Comparison of ENCODE assay signal across 1 cellular context in the genomic region with DNA sequence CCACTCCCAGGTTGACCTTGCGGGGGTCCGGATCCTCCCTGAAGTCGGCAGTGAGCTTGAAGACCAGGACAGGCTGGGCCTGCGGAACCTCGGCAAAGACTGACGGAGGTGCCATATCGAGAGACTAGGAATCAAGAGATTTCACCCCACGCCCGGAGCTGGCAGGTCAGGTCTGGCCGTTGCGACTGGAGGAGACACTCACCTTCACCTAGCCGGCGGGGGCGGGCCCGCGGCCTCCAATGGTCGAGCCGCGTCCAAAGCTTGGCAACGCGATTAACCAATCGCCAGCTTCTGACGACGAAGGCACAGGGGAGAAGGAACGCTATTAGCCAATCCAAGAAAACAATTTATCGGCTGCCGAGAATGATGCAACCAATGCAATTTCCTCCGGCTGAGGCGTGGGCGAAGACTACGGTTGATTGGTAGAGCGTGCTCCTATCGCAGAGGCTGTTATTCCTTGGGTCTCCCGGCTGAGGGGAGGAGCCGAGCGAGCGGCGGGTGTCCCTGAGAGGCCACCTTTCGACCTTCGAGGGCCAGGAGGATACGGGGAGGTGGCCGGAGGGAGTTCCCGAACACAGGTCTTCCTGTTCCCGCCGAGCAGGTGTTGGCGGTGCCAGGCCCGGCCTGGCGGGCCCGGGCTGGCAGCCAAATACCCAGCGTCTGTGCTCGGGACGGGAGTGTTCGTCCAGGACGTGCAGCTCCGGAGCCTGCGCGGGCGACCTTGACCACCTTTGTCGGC.
A peak's percentile ranks its signal among the peaks of the same experiment; 100 is the strongest.
TF ChIP-seq lines count a peak whose summit lies in the region.

A gene (minus strand): TSS at position 174 of the 739 bp plus-strand sequence. CDS start 59 bp downstream, at position 115.

TF ChIP-seq in HEK293, 187 proteins besides CTCF, POLR2A, EP300 and RAD21 (continued from another document):
- TF ChIP-seq, protein P1, sequence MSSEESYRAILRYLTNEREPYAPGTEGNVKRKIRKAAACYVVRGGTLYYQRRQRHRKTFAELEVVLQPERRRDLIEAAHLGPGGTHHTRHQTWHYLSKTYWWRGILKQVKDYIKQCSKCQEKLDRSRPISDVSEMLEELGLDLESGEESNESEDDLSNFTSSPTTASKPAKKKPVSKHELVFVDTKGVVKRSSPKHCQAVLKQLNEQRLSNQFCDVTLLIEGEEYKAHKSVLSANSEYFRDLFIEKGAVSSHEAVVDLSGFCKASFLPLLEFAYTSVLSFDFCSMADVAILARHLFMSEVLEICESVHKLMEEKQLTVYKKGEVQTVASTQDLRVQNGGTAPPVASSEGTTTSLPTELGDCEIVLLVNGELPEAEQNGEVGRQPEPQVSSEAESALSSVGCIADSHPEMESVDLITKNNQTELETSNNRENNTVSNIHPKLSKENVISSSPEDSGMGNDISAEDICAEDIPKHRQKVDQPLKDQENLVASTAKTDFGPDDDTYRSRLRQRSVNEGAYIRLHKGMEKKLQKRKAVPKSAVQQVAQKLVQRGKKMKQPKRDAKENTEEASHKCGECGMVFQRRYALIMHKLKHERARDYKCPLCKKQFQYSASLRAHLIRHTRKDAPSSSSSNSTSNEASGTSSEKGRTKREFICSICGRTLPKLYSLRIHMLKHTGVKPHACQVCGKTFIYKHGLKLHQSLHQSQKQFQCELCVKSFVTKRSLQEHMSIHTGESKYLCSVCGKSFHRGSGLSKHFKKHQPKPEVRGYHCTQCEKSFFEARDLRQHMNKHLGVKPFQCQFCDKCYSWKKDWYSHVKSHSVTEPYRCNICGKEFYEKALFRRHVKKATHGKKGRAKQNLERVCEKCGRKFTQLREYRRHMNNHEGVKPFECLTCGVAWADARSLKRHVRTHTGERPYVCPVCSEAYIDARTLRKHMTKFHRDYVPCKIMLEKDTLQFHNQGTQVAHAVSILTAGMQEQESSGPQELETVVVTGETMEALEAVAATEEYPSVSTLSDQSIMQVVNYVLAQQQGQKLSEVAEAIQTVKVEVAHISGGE (tag by site-specific recombination; conservative IDR thresholded peaks at IDR 0.05; ENCODE audit: low read depth): peak; percentile 70
- TF ChIP-seq, protein P2, sequence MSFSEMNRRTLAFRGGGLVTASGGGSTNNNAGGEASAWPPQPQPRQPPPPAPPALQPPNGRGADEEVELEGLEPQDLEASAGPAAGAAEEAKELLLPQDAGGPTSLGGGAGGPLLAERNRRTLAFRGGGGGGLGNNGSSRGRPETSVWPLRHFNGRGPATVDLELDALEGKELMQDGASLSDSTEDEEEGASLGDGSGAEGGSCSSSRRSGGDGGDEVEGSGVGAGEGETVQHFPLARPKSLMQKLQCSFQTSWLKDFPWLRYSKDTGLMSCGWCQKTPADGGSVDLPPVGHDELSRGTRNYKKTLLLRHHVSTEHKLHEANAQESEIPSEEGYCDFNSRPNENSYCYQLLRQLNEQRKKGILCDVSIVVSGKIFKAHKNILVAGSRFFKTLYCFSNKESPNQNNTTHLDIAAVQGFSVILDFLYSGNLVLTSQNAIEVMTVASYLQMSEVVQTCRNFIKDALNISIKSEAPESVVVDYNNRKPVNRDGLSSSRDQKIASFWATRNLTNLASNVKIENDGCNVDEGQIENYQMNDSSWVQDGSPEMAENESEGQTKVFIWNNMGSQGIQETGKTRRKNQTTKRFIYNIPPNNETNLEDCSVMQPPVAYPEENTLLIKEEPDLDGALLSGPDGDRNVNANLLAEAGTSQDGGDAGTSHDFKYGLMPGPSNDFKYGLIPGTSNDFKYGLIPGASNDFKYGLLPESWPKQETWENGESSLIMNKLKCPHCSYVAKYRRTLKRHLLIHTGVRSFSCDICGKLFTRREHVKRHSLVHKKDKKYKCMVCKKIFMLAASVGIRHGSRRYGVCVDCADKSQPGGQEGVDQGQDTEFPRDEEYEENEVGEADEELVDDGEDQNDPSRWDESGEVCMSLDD (tag by site-specific recombination; IDR thresholded peaks at IDR 0.05): no peak
- TF ChIP-seq ZNF600 (tag by site-specific recombination; IDR thresholded peaks at IDR 0.05) (peak; percentile 99), ZNF596 (tag by site-specific recombination; IDR thresholded peaks at IDR 0.05) (no peak), KLF7 (tag by site-specific recombination; IDR thresholded peaks at IDR 0.05; ENCODE audit: borderline replicate concordance) (no peak), GLIS2 (tag by site-specific recombination; IDR thresholded peaks at IDR 0.05) (peak; percentile 76), KLF8 (tag by site-specific recombination; IDR thresholded peaks at IDR 0.05) (peak; percentile 71; the same call in 1 of the 2 replicates), ZNF629 (tag by site-specific recombination; IDR thresholded peaks at IDR 0.05) (peak; percentile 61), ZNF140 (tag by site-specific recombination; IDR thresholded peaks at IDR 0.05) (no peak), ZNF335 (tag by site-specific recombination; conservative IDR thresholded peaks at IDR 0.05) (peak; percentile 98; the same call in 1 of the 2 replicates), ZNF146 (tag by site-specific recombination; IDR thresholded peaks at IDR 0.05) (peak; percentile 38)
- TF ChIP-seq, protein P3, sequence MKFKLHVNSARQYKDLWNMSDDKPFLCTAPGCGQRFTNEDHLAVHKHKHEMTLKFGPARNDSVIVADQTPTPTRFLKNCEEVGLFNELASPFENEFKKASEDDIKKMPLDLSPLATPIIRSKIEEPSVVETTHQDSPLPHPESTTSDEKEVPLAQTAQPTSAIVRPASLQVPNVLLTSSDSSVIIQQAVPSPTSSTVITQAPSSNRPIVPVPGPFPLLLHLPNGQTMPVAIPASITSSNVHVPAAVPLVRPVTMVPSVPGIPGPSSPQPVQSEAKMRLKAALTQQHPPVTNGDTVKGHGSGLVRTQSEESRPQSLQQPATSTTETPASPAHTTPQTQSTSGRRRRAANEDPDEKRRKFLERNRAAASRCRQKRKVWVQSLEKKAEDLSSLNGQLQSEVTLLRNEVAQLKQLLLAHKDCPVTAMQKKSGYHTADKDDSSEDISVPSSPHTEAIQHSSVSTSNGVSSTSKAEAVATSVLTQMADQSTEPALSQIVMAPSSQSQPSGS (tag by site-specific recombination; IDR thresholded peaks at IDR 0.05; ENCODE audit: low read depth): peak; percentile 37
- TF ChIP-seq, protein P4, sequence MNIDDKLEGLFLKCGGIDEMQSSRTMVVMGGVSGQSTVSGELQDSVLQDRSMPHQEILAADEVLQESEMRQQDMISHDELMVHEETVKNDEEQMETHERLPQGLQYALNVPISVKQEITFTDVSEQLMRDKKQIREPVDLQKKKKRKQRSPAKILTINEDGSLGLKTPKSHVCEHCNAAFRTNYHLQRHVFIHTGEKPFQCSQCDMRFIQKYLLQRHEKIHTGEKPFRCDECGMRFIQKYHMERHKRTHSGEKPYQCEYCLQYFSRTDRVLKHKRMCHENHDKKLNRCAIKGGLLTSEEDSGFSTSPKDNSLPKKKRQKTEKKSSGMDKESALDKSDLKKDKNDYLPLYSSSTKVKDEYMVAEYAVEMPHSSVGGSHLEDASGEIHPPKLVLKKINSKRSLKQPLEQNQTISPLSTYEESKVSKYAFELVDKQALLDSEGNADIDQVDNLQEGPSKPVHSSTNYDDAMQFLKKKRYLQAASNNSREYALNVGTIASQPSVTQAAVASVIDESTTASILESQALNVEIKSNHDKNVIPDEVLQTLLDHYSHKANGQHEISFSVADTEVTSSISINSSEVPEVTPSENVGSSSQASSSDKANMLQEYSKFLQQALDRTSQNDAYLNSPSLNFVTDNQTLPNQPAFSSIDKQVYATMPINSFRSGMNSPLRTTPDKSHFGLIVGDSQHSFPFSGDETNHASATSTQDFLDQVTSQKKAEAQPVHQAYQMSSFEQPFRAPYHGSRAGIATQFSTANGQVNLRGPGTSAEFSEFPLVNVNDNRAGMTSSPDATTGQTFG (tag by site-specific recombination; IDR thresholded peaks at IDR 0.05; ENCODE audit: borderline replicate concordance): no peak
